ENCODE assay signal across 26 cellular contexts in the genomic region with DNA sequence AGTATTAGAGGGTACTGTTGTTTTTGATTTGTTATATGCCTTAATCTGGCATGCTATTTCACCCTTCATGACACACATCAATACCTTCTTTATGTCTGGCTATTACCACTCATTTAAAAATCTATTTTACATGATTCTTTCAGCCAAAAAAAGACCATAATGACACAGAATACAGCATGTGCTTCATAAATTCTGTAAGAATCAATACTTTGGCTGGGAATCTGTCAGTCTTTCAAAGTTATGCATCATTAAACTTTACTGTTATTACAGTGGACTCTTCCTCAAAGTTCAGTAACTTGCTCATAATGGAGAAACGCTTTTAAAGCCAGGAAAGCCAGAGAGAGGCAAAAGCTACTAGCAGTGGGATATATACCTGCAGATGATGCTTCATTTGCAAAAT.
DNase-seq lines count a peak whose midpoint lies in the region; ATAC-seq, FAIRE-seq and TF ChIP-seq lines count a peak whose summit lies in the region.
"Had no signal": no experiment of that assay in that cellular context is flagged by ENCODE, and none has a peak within 500 bp of the region (broad histone marks: within the 10 kb centered on the region; RNA-seq: fewer than 3 reads in every experiment).

No MANE protein-coding gene starts in this region.

- no peak overlapping the region for H2AFZ ChIP-seq in GM23248

- peaks cover 31% of the 10 kb centered on the region for H3K4me1 Mint-ChIP-seq in type B pancreatic cell (ENCODE audit: unreplicated experiment)
- H3K4me1 Mint-ChIP-seq: CD14-positive monocyte; CD4-positive, CD25-positive, alpha-beta regulatory T cell; CD8-positive, alpha-beta memory T cell had no signal

- no peak overlapping the region for H3K4me3 Mint-ChIP-seq in type B pancreatic cell
- H3K4me3 Mint-ChIP-seq: CD14-positive monocyte; CD4-positive, alpha-beta memory T cell; CD4-positive, CD25-positive, alpha-beta regulatory T cell; CD8-positive, alpha-beta memory T cell had no signal

- H3K27me3 Mint-ChIP-seq in type B pancreatic cell, result no peaks in the 10 kb centered on the region
- H3K27me3 Mint-ChIP-seq: CD4-positive, alpha-beta memory T cell; CD4-positive, CD25-positive, alpha-beta regulatory T cell; CD8-positive, alpha-beta memory T cell had no signal

- H3K27ac ChIP-seq in GM23248 (no peak overlapping the region), gastrocnemius medialis (no peak overlapping the region)
- H3K27ac ChIP-seq: BLaER1 had no signal

- H3K4me2 ChIP-seq in GM23248 (ENCODE audit: unreplicated experiment), result no peak overlapping the region
- H3K4me2 ChIP-seq: BLaER1 had no signal

- in situ Hi-C loops in GM23248 (cut with MboI) (loop anchor here (10.0 kb wide), 1 partner anchor 201 kb away; no protein-coding TSS in a partner anchor), gastrocnemius medialis (cut with MboI; ENCODE audit: low sequenced_read_pairs in 4 of 4) (no loop called here)

- H3K9me3 Mint-ChIP-seq in type B pancreatic cell, result no peaks in the 10 kb centered on the region

- no peak for ATAC-seq in gastrocnemius medialis

- POLR2A ChIA-PET in HEK293T (lab: Yijun Ruan, JAX), result interaction anchor here (1.8 kb wide), 1 partner anchor 247 kb away, joined by 5 read pairs; the partner anchor contains the start of gene ADGRL2

- H3K4me3 ChIP-seq in GM23248, result no peak overlapping the region
- no peak overlapping the region for H3K4me3 ChIP-seq in gastrocnemius medialis
- H3K4me3 ChIP-seq: BLaER1, GM12878 had no signal

- intact Hi-C loops in gastrocnemius medialis (cut with DNase I; ENCODE audit: low total_unique reads), result no loop called here

- 85 to 96% methylated on average over 1 of the region's 1 CpG for WGBS in GM23248 (ENCODE audit: low coverage in 1 of 2, low lambda C conversion rate in 2 of 2, missing lambda C conversion rate in 2 of 2), 2 experiments

- H3K27ac Mint-ChIP-seq in type B pancreatic cell, result peak overlapping the region; percentile 71
- H3K27ac Mint-ChIP-seq: CD14-positive monocyte; CD4-positive, alpha-beta memory T cell; CD4-positive, CD25-positive, alpha-beta regulatory T cell; CD8-positive, alpha-beta memory T cell had no signal

- no peaks in the 10 kb centered on the region for H3K36me3 Mint-ChIP-seq in type B pancreatic cell
- H3K36me3 Mint-ChIP-seq: CD14-positive monocyte; CD4-positive, alpha-beta memory T cell; CD4-positive, CD25-positive, alpha-beta regulatory T cell; CD8-positive, alpha-beta memory T cell had no signal

- H3K36me3 ChIP-seq in GM23248 (ENCODE audit: low read depth) (no peaks in the 10 kb centered on the region), gastrocnemius medialis (no peaks in the 10 kb centered on the region)
- H3K36me3 ChIP-seq: BE2C, BLaER1 had no signal

- CTCF ChIA-PET in HEK293T (lab: Yijun Ruan, JAX), result no interaction called here

- TF ChIP-seq CTCF in type B pancreatic cell (conservative IDR thresholded peaks at IDR 0.05) (no peak), gastrocnemius medialis (IDR thresholded peaks at IDR 0.05 in 4 of 5, conservative IDR thresholded peaks at IDR 0.05 in 1 of 5) (no peak)

- H3K9me3 ChIP-seq in GM23248 (ENCODE audit: low read depth) (no peaks in the 10 kb centered on the region), gastrocnemius medialis (no peaks in the 10 kb centered on the region)
- H3K9me3 ChIP-seq: BE2C, BLaER1 had no signal

- no peaks in the 10 kb centered on the region for H4K20me1 ChIP-seq in GM23248 (ENCODE audit: insufficient read depth)
- H4K20me1 ChIP-seq: BLaER1 had no signal

- DNase-seq in HEK293T (ENCODE audit: extremely low spot score), result no peak
- peak; percentile 80 for DNase-seq in NCI-H526 treated with DMSO at 0.1 percent for 48 hours (lab: John Stamatoyannopoulos, UW)
- peak; percentile 41 for DNase-seq in left kidney (ENCODE audit: low read depth, low spot score)
- DNase-seq in type B pancreatic cell (ENCODE audit: extremely low spot score, unreplicated experiment), result no peak
- no peak for DNase-seq in GM23248
- no peak for DNase-seq in gastrocnemius medialis
- DNase-seq in NAMALWA (ENCODE audit: low spot score), result no peak
- no peak for DNase-seq in RCC 7860 (ENCODE audit: low spot score)
- DNase-seq: 8988T; ACHN; BE2C; C1 segment of cervical spinal cord; CD4-positive, alpha-beta memory T cell; CD4-positive, CD25-positive, alpha-beta regulatory T cell; CD8-positive, alpha-beta memory T cell; DMS 273 treated with DMSO at 0.1 percent for 48 hours; DMS79; DND-41; EL; GDM1 had no signal

- no peaks in the 10 kb centered on the region for H3K27me3 ChIP-seq in GM23248 (replicated peaks; ENCODE audit: insufficient read depth)
- no peaks in the 10 kb centered on the region for H3K27me3 ChIP-seq in gastrocnemius medialis
- H3K27me3 ChIP-seq: BE2C, BLaER1 had no signal

- H3K4me1 ChIP-seq in GM23248 (ENCODE audit: insufficient read depth) (no peaks in the 10 kb centered on the region), gastrocnemius medialis (no peaks in the 10 kb centered on the region)
- H3K4me1 ChIP-seq: BE2C had no signal

- H3K9ac ChIP-seq in GM23248, result no peak overlapping the region
- H3K9ac ChIP-seq: BLaER1 had no signal

- H3K9me2 ChIP-seq in GM23248 (ENCODE audit: insufficient read depth), result no peaks in the 10 kb centered on the region

- H3F3A ChIP-seq in GM23248 (ENCODE audit: insufficient read depth), result no peaks in the 10 kb centered on the region

- FAIRE-seq in RCC 7860 (lab: Jason Lieb, UNC), result no peak
- FAIRE-seq: A204.1, GM12892, GM18507 had no signal

- H3K79me2 ChIP-seq in GM23248 (ENCODE audit: insufficient read depth), result no peaks in the 10 kb centered on the region

- no peak for TF ChIP-seq POLR2A in gastrocnemius medialis (IDR thresholded peaks at IDR 0.05)

TF ChIP-seq in HEK293T, 16 proteins besides CTCF, POLR2A, EP300 and RAD21:
- TF ChIP-seq ARNT (IDR thresholded peaks at IDR 0.05) (0 out of 2 replicates have a peak, but pooled peaks have one; percentile 34), HDGF (IDR thresholded peaks at IDR 0.05; ENCODE audit: borderline replicate concordance) (no peak), CTBP1 (IDR thresholded peaks at IDR 0.05; ENCODE audit: borderline replicate concordance) (peak; percentile 79; the same call in 1 of the 2 replicates), ELF4 (IDR thresholded peaks at IDR 0.05) (no peak), PKNOX1 (IDR thresholded peaks at IDR 0.05) (peak; percentile 95)

Comparison
In these comparisons a context has a peak if more than half of its experiments do, and no peak if none do; other contexts are left out.
1. DNase-seq: peak in NCI-H526 treated with DMSO at 0.1 percent for 48 hours (single experiment) and left kidney (single experiment); none in HEK293T (single experiment), type B pancreatic cell (single experiment), GM23248 (single experiment), gastrocnemius medialis (0 of 2), NAMALWA (single experiment) and RCC 7860 (single experiment).